In genomic region chr3:16868513-16868912, GRCh38 we compare ENCODE assay signal across 29 cellular contexts.
"Had no signal": no experiment of that assay in that cellular context is flagged by ENCODE, and none has a peak within 500 bp of the region (broad histone marks: within the 10 kb centered on the region; RNA-seq: fewer than 3 reads in every experiment).

No MANE protein-coding gene starts in this region.

- DNase-seq: naive thymus-derived CD8-positive, alpha-beta T cell; nephron progenitor cell; occipital lobe; ovary; posterior cingulate gyrus; psoas muscle; right cardiac atrium; right lobe of liver; sigmoid colon; small intestine; stimulated activated CD4-positive, alpha-beta T cell treated with anti-CD3 and anti-CD28 coated beads, Interleukin-15, amount 100 ng/mL, for 24 hours; stimulated activated CD4-positive, alpha-beta T cell treated with anti-CD3 and anti-CD28 coated beads, Interleukin-2, amount 100 ng/mL, for 24 hours; stimulated activated CD4-positive, alpha-beta T cell treated with anti-CD3 and anti-CD28 coated beads, Interleukin-2, amount 100 ng/mL, for 48 hours; stimulated activated CD4-positive, alpha-beta T cell treated with anti-CD3 and anti-CD28 coated beads, Interleukin-4, amount 100 ng/mL, for 24 hours; stimulated activated naive B cell treated with anti-CD40 and anti-IgM and Interleukin-4, amounts not matched to agents 10 μg/mL and 1 μg/mL and 100 μg/mL, for 72 hours; stimulated activated naive CD4-positive, alpha-beta T cell treated with Interleukin-2 at 50 U/mL for 16 hours; stomach; thyroid gland; upper lobe of right lung; uterus had no signal

- H3K9ac ChIP-seq: parathyroid adenoma had no signal

- H3K27me3 ChIP-seq: ovary, right lobe of liver, sigmoid colon, stomach, thyroid gland, tibial nerve, upper lobe of right lung, uterus had no signal

- H3K79me2 ChIP-seq: parathyroid adenoma had no signal

- ATAC-seq: naive thymus-derived CD8-positive, alpha-beta T cell; natural killer cell treated with Interleukin-12 subunit alpha and Interleukin-12 subunit beta and Interleukin-15 and Interleukin-18, amount 100 ng/mL, for 72 hours; psoas muscle; right cardiac atrium; right lobe of liver; stimulated activated effector memory CD8-positive, alpha-beta T cell treated with anti-CD3 and anti-CD28 coated beads, Interleukin-12 subunit alpha, Interleukin-12 subunit beta, amount 100 ng/mL, for 72 hours; stimulated activated naive B cell treated with anti-CD40 and anti-IgM and Interleukin-4, amounts not matched to agents 10 μg/mL and 1 μg/mL and 100 μg/mL, for 72 hours; upper lobe of right lung had no signal

- H3K27me3 Mint-ChIP-seq: progenitor cell of endocrine pancreas had no signal

- H3K36me3 ChIP-seq: ovary, right lobe of liver, sigmoid colon, stomach, thoracic aorta, thyroid gland, tibial nerve, upper lobe of right lung, uterus had no signal

- H2AFZ ChIP-seq: parathyroid adenoma had no signal

- H3K36me3 Mint-ChIP-seq: naive thymus-derived CD8-positive, alpha-beta T cell; natural killer cell treated with Interleukin-12 subunit alpha and Interleukin-12 subunit beta and Interleukin-15 and Interleukin-18, amount 100 ng/mL, for 72 hours; stimulated activated effector memory CD8-positive, alpha-beta T cell treated with anti-CD3 and anti-CD28 coated beads, Interleukin-12 subunit alpha, Interleukin-12 subunit beta, amount 100 ng/mL, for 72 hours; stimulated activated naive B cell treated with anti-CD40 and anti-IgM and Interleukin-4, amounts not matched to agents 10 μg/mL and 1 μg/mL and 100 μg/mL, for 72 hours; type B pancreatic cell had no signal

- H3K4me3 Mint-ChIP-seq: naive thymus-derived CD8-positive, alpha-beta T cell; natural killer cell treated with Interleukin-12 subunit alpha and Interleukin-12 subunit beta and Interleukin-15 and Interleukin-18, amount 100 ng/mL, for 72 hours; nephron progenitor cell; neural crest cell; stimulated activated effector memory CD8-positive, alpha-beta T cell treated with anti-CD3 and anti-CD28 coated beads, Interleukin-12 subunit alpha, Interleukin-12 subunit beta, amount 100 ng/mL, for 72 hours; stimulated activated naive B cell treated with anti-CD40 and anti-IgM and Interleukin-4, amounts not matched to agents 10 μg/mL and 1 μg/mL and 100 μg/mL, for 72 hours; stimulated activated naive CD8-positive, alpha-beta T cell treated with anti-CD3 and anti-CD28 coated beads, Interleukin-15, Interleukin-2, amounts not matched to agents 100 ng/mL and 50 ng/mL, for 24 hours; type B pancreatic cell had no signal

- H3K4me1 ChIP-seq: parathyroid adenoma, right lobe of liver, sigmoid colon, stomach, thyroid gland, upper lobe of right lung had no signal

- H3K27ac Mint-ChIP-seq: naive thymus-derived CD8-positive, alpha-beta T cell; natural killer cell treated with Interleukin-12 subunit alpha and Interleukin-12 subunit beta and Interleukin-15 and Interleukin-18, amount 100 ng/mL, for 72 hours; nephron progenitor cell; progenitor cell of endocrine pancreas; stimulated activated effector memory CD8-positive, alpha-beta T cell treated with anti-CD3 and anti-CD28 coated beads, Interleukin-12 subunit alpha, Interleukin-12 subunit beta, amount 100 ng/mL, for 72 hours; stimulated activated naive B cell treated with anti-CD40 and anti-IgM and Interleukin-4, amounts not matched to agents 10 μg/mL and 1 μg/mL and 100 μg/mL, for 72 hours; stimulated activated naive CD8-positive, alpha-beta T cell treated with anti-CD3 and anti-CD28 coated beads, Interleukin-15, Interleukin-2, amounts not matched to agents 100 ng/mL and 50 ng/mL, for 24 hours; type B pancreatic cell had no signal

- H3K9me3 Mint-ChIP-seq: naive thymus-derived CD8-positive, alpha-beta T cell; natural killer cell treated with Interleukin-12 subunit alpha and Interleukin-12 subunit beta and Interleukin-15 and Interleukin-18, amount 100 ng/mL, for 72 hours; nephron progenitor cell; neural crest cell; stimulated activated effector memory CD8-positive, alpha-beta T cell treated with anti-CD3 and anti-CD28 coated beads, Interleukin-12 subunit alpha, Interleukin-12 subunit beta, amount 100 ng/mL, for 72 hours; stimulated activated naive B cell treated with anti-CD40 and anti-IgM and Interleukin-4, amounts not matched to agents 10 μg/mL and 1 μg/mL and 100 μg/mL, for 72 hours; stimulated activated naive CD8-positive, alpha-beta T cell treated with anti-CD3 and anti-CD28 coated beads, Interleukin-15, Interleukin-2, amounts not matched to agents 100 ng/mL and 50 ng/mL, for 24 hours; type B pancreatic cell had no signal

- H3K27ac ChIP-seq: ovary, parathyroid adenoma, psoas muscle, right lobe of liver, sigmoid colon, stomach, thoracic aorta, thyroid gland, tibial nerve, upper lobe of right lung, uterus had no signal

- H3K4me3 ChIP-seq: ovary, psoas muscle, right lobe of liver, sigmoid colon, stomach, thoracic aorta, thyroid gland, tibial nerve, upper lobe of right lung, uterus had no signal

- H3K9me3 ChIP-seq: ovary, psoas muscle, right lobe of liver, sigmoid colon, stomach, thoracic aorta, thyroid gland, tibial nerve, upper lobe of right lung, uterus had no signal

- FAIRE-seq: small intestine had no signal
